Comparison of ENCODE assay signal across 9 cellular contexts in genomic region chr11:8206251-8207079, GRCh38. TPM values are rescaled to one million over a fixed set of nuclear protein-coding genes. Genes with fewer than 3 reads are reported as not detected.
DNase-seq lines count a peak whose midpoint lies in the region; ATAC-seq and TF ChIP-seq lines count a peak whose summit lies in the region.
"Had no signal": no experiment of that assay in that cellular context is flagged by ENCODE, and none has a peak within 500 bp of the region (broad histone marks: within the 10 kb centered on the region; RNA-seq: fewer than 3 reads in every experiment).

No MANE protein-coding gene starts in this region.

- H4K20me1 ChIP-seq in OCI-LY3 (ENCODE audit: insufficient read depth, low read length) = no peaks in the 10 kb centered on the region

- H3K27me3 ChIP-seq in H7 (ENCODE audit: control insufficient read depth, insufficient read depth, low read length) (no peaks in the 10 kb centered on the region), OCI-LY3 (ENCODE audit: low read depth, low read length) (no peaks in the 10 kb centered on the region)

- peak overlapping the region; percentile 97 for H3K4me2 ChIP-seq in OCI-LY3 (ENCODE audit: low read length)

- peak overlapping the region; percentile 62; the same call in 1 of the 2 replicates for H2AFZ ChIP-seq in OCI-LY3 (ENCODE audit: low read depth, low read length)

- peak overlapping the region; percentile 99 for H3K27ac ChIP-seq in OCI-LY3 (ENCODE audit: low read length)

- ATAC-seq in HG03442 (IDR thresholded peaks at IDR 0.05; ENCODE audit: unreplicated experiment) = no peak
- no peak for ATAC-seq in HG03135 (IDR thresholded peaks at IDR 0.05; ENCODE audit: unreplicated experiment)

- H3K79me2 ChIP-seq in OCI-LY3 (ENCODE audit: low read length) = no peaks in the 10 kb centered on the region

- no peaks in the 10 kb centered on the region for H3K9me3 ChIP-seq in OCI-LY3 (ENCODE audit: insufficient read depth, low read length)

- no peaks in the 10 kb centered on the region for H3K36me3 ChIP-seq in H7 (replicated peaks; ENCODE audit: control insufficient read depth, insufficient read depth, low read length)
- no peaks in the 10 kb centered on the region for H3K36me3 ChIP-seq in OCI-LY3 (replicated peaks; ENCODE audit: low read depth, low read length)

- peak; percentile 55 for DNase-seq in H7
- peak; percentile 16 for DNase-seq in fibroblast of the aortic adventitia (ENCODE audit: low read depth)
- peak; percentile 79 for DNase-seq in pons (ENCODE audit: low spot score)
- DNase-seq in activated CD4-positive, alpha-beta T cell treated with anti-CD3 and anti-CD28 coated beads for 1 hour = no peak
- no peak for DNase-seq in NAMALWA (ENCODE audit: low spot score)

- TF ChIP-seq CTCF in OCI-LY3 (IDR thresholded peaks at IDR 0.05; ENCODE audit: low read depth, low read length) (no peak), fibroblast of the aortic adventitia (IDR thresholded peaks at IDR 0.05; ENCODE audit: insufficient read depth, low read length) (no peak)

- peaks cover 76% of the 10 kb centered on the region for H3K4me1 ChIP-seq in OCI-LY3 (ENCODE audit: low read length)

- no peak overlapping the region for H3K4me3 ChIP-seq in H7 (ENCODE audit: insufficient read depth, low read depth, low read length)
- peak overlapping the region; percentile 68 for H3K4me3 ChIP-seq in OCI-LY3 (ENCODE audit: low read length)
- no peak overlapping the region for H3K4me3 ChIP-seq in fibroblast of the aortic adventitia (ENCODE audit: low read depth, low read length)

- peak overlapping the region; percentile 94 for H3K9ac ChIP-seq in OCI-LY3 (ENCODE audit: low read length)

RNA-seq across cellular contexts. Expression of gene RIC3, which starts 37.6 kb away (rescaled TPM):
- 5.9 and 10.1 TPM in 2 replicates for total RNA-seq in H7 (2014; rRNA removed; shearing (Covaris generic))
- total RNA-seq in fibroblast of the aortic adventitia (ENCODE audit: low replicate concordance) = not detected in 2 replicates

RNA-seq across cellular contexts. Expression of gene LMO1, which starts 57.2 kb away (rescaled TPM):
- total RNA-seq in H7 (2014; rRNA removed; shearing (Covaris generic)) = 0.22 and 0.94 TPM in 2 replicates
- total RNA-seq in fibroblast of the aortic adventitia (ENCODE audit: low replicate concordance) = not detected in 2 replicates
- total RNA-seq: activated CD8-positive, alpha-beta memory T cell treated with anti-CD3 and anti-CD28 coated beads for 36 hours had no signal

Comparison
In these comparisons a context has a peak if more than half of its experiments do, and no peak if none do; other contexts are left out.
1. DNase-seq: peak in H7 (single experiment), fibroblast of the aortic adventitia (single experiment) and pons (single experiment); none in activated CD4-positive, alpha-beta T cell treated with anti-CD3 and anti-CD28 coated beads for 1 hour (single experiment) and NAMALWA (single experiment).